Comparison of ENCODE assay signal across 4 cellular contexts in genomic region chr11:115005663-115006062, GRCh38.
TF ChIP-seq lines count a peak whose summit lies in the region.

No MANE protein-coding gene starts in this region.

TF ChIP-seq in HepG2, 621 proteins besides CTCF, POLR2A, EP300 and RAD21 (continues in another document):
- no peak for TF ChIP-seq ZNF280B (CRISPR knock-in tag; IDR thresholded peaks at IDR 0.05; ENCODE audit: borderline replicate concordance)
- TF ChIP-seq ZNF142 (CRISPR knock-in tag; IDR thresholded peaks at IDR 0.05), result no peak
- no peak for TF ChIP-seq HNF4A (CRISPR knock-in tag; IDR thresholded peaks at IDR 0.05)

TF ChIP-seq in IMR-90, 13 proteins besides CTCF, POLR2A, EP300 and RAD21:
- no peak for TF ChIP-seq BHLHE40 (IDR thresholded peaks at IDR 0.05; ENCODE audit: low read depth, low read length)
- no peak for TF ChIP-seq SMC3 (IDR thresholded peaks at IDR 0.05; ENCODE audit: low read depth, low read length)
- TF ChIP-seq RCOR1 (IDR thresholded peaks at IDR 0.05; ENCODE audit: insufficient replicate concordance, low read length), result no peak
- peak; percentile 62 for TF ChIP-seq CEBPB (IDR thresholded peaks at IDR 0.05; ENCODE audit: low read depth, low read length)
- no peak for TF ChIP-seq NFE2L2 (IDR thresholded peaks at IDR 0.05; ENCODE audit: low read depth, low read length)
- TF ChIP-seq, protein P1, sequence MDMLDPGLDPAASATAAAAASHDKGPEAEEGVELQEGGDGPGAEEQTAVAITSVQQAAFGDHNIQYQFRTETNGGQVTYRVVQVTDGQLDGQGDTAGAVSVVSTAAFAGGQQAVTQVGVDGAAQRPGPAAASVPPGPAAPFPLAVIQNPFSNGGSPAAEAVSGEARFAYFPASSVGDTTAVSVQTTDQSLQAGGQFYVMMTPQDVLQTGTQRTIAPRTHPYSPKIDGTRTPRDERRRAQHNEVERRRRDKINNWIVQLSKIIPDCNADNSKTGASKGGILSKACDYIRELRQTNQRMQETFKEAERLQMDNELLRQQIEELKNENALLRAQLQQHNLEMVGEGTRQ (IDR thresholded peaks at IDR 0.05; ENCODE audit: low read depth, low read length), result no peak

TF ChIP-seq in K562, 482 proteins besides CTCF, POLR2A, EP300 and RAD21:
- TF ChIP-seq, protein P2, sequence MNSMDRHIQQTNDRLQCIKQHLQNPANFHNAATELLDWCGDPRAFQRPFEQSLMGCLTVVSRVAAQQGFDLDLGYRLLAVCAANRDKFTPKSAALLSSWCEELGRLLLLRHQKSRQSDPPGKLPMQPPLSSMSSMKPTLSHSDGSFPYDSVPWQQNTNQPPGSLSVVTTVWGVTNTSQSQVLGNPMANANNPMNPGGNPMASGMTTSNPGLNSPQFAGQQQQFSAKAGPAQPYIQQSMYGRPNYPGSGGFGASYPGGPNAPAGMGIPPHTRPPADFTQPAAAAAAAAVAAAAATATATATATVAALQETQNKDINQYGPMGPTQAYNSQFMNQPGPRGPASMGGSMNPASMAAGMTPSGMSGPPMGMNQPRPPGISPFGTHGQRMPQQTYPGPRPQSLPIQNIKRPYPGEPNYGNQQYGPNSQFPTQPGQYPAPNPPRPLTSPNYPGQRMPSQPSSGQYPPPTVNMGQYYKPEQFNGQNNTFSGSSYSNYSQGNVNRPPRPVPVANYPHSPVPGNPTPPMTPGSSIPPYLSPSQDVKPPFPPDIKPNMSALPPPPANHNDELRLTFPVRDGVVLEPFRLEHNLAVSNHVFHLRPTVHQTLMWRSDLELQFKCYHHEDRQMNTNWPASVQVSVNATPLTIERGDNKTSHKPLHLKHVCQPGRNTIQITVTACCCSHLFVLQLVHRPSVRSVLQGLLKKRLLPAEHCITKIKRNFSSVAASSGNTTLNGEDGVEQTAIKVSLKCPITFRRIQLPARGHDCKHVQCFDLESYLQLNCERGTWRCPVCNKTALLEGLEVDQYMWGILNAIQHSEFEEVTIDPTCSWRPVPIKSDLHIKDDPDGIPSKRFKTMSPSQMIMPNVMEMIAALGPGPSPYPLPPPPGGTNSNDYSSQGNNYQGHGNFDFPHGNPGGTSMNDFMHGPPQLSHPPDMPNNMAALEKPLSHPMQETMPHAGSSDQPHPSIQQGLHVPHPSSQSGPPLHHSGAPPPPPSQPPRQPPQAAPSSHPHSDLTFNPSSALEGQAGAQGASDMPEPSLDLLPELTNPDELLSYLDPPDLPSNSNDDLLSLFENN (IDR thresholded peaks at IDR 0.05; ENCODE audit: low read depth in 2 of 2, low read length in 2 of 2), result no peak
- TF ChIP-seq CEBPG (CRISPR knock-in tag; IDR thresholded peaks at IDR 0.05), result no peak
- peak; percentile 10 to 80; a peak in 2 of 4 replicates for TF ChIP-seq CEBPG (tag; conservative IDR thresholded peaks at IDR 0.05 in 1 of 2, IDR thresholded peaks at IDR 0.05 in 1 of 2)
- no peak for TF ChIP-seq JUND (IDR thresholded peaks at IDR 0.05; ENCODE audit: borderline replicate concordance, low read depth, low read length)
- no peak for TF ChIP-seq JUND (tag; IDR thresholded peaks at IDR 0.05; ENCODE audit: borderline replicate concordance, low read depth, low read length)
TF ChIP-seq in K562: peak in this region for 1.

TF ChIP-seq in H1, 55 proteins besides CTCF, POLR2A, EP300 and RAD21:
- TF ChIP-seq CHD7 (IDR thresholded peaks at IDR 0.05; ENCODE audit: insufficient replicate concordance, low read length), result no peak
- peak; percentile 73; the same call in 1 of the 2 replicates for TF ChIP-seq CEBPB (IDR thresholded peaks at IDR 0.05; ENCODE audit: low read depth, low read length)
TF ChIP-seq in H1: peak in this region for 1.
